2 cellular contexts compared by ENCODE assay signal in the genomic region with DNA sequence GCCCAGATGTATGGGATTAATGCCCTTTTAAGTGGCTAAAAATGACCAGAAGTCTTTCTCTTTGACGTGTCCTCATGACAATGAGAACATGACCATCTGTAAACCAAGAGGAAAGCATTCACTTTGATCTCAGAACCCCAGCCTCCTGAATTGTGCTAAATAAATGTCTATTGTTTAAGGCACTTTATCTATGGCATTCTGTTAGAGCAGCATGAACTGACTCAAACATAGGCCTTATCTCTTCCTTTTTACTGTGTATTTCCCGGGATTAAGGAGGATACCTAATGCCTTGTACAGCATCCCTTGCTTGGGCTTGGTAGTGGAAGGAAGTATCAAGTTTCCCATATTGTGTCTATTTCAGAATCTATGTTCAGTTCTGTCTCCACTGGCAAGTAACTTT.
TF ChIP-seq lines count a peak whose summit lies in the region.

No MANE protein-coding gene starts in this region.

TF ChIP-seq in GM12878, 131 proteins besides CTCF, POLR2A, EP300 and RAD21:
- peak; percentile 54 for TF ChIP-seq RUNX3 (IDR thresholded peaks at IDR 0.05; ENCODE audit: low read length)
- 0 out of 2 replicates have a peak, but pooled peaks have one; percentile 18 for TF ChIP-seq JUNB (IDR thresholded peaks at IDR 0.05)
- TF ChIP-seq TCF7 (IDR thresholded peaks at IDR 0.05; ENCODE audit: borderline replicate concordance), result 0 out of 2 replicates have a peak, but pooled peaks have one; percentile 34
- no peak for TF ChIP-seq YY1 (IDR thresholded peaks at IDR 0.05; ENCODE audit: low read depth, low read length)
- no peak for TF ChIP-seq NBN (IDR thresholded peaks at IDR 0.05)

TF ChIP-seq in endothelial cell of umbilical vein, 7 proteins besides CTCF, POLR2A, EP300 and RAD21:
- TF ChIP-seq POLR2AphosphoS5 (IDR thresholded peaks at IDR 0.05; ENCODE audit: insufficient read depth, low read depth, low read length) (no peak), EZH2 (IDR thresholded peaks at IDR 0.05; ENCODE audit: borderline replicate concordance, low read depth, low read length, severe bottlenecking) (no peak), JUN (IDR thresholded peaks at IDR 0.05; ENCODE audit: borderline replicate concordance, insufficient read depth, insufficient read length, low read depth) (peak; percentile 2), GATA2 (IDR thresholded peaks at IDR 0.05; ENCODE audit: insufficient read depth, insufficient read length, low read depth, low read length) (peak; percentile 81), FOS (IDR thresholded peaks at IDR 0.05; ENCODE audit: borderline replicate concordance, insufficient read depth, low read length) (no peak), MYC (IDR thresholded peaks at IDR 0.05; ENCODE audit: low read depth, low read length) (no peak)
- TF ChIP-seq, protein P1, sequence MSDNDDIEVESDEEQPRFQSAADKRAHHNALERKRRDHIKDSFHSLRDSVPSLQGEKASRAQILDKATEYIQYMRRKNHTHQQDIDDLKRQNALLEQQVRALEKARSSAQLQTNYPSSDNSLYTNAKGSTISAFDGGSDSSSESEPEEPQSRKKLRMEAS (IDR thresholded peaks at IDR 0.05; ENCODE audit: insufficient read depth, insufficient read length), result no peak
